In genomic region chr4:87092389-87093141, GRCh38 we compare ENCODE assay signal across 8 cellular contexts.
A peak's percentile ranks its signal among the peaks of the same experiment; 100 is the strongest.
DNase-seq lines count a peak whose midpoint lies in the region; ATAC-seq and FAIRE-seq lines count a peak whose summit lies in the region.

No MANE protein-coding gene starts in this region.

- DNase-seq in NCI-H82 (lab: John Stamatoyannopoulos, UW) (peak; percentile 31), NCI-H82 treated with DMSO at 0.1 percent for 48 hours (lab: John Stamatoyannopoulos, UW; ENCODE audit: unreplicated experiment) (no peak), HK-2 (ENCODE audit: unreplicated experiment) (peak; percentile 90), RCC 7860 (ENCODE audit: low spot score) (peak; percentile 96), occipital lobe (lab: John Stamatoyannopoulos, UW) (peak; percentile 37), retina (no peak)
- no peak for DNase-seq in activated effector memory CD4-positive, alpha-beta T cell treated with anti-CD3 and anti-CD28 coated beads, Interleukin-2, amount 50 U/mL, for 16 hours

- ATAC-seq in esophagus mucosa: peak; percentile 92

- FAIRE-seq in RCC 7860 (lab: Jason Lieb, UNC): peak; percentile 95

Comparison
In these comparisons a context has a peak if more than half of its experiments do, and no peak if none do; other contexts are left out.
1. DNase-seq: peak in NCI-H82 (single experiment), HK-2 (single experiment), RCC 7860 (single experiment) and occipital lobe (single experiment); none in NCI-H82 treated with DMSO at 0.1 percent for 48 hours (single experiment), retina (single experiment) and activated effector memory CD4-positive, alpha-beta T cell treated with anti-CD3 and anti-CD28 coated beads, Interleukin-2, amount 50 U/mL, for 16 hours (single experiment).